ENCODE assay signal across 1 cellular context in genomic region chr1:218412181-218412580, GRCh38.
TF ChIP-seq lines count a peak whose summit lies in the region.

No MANE protein-coding gene starts in this region.

TF ChIP-seq in IMR-90, 13 proteins besides CTCF, POLR2A, EP300 and RAD21 (continued from another document):
- no peak for TF ChIP-seq MAZ (IDR thresholded peaks at IDR 0.05; ENCODE audit: borderline replicate concordance, low read depth, low read length)
